1 cellular context compared by ENCODE assay signal in the genomic region with DNA sequence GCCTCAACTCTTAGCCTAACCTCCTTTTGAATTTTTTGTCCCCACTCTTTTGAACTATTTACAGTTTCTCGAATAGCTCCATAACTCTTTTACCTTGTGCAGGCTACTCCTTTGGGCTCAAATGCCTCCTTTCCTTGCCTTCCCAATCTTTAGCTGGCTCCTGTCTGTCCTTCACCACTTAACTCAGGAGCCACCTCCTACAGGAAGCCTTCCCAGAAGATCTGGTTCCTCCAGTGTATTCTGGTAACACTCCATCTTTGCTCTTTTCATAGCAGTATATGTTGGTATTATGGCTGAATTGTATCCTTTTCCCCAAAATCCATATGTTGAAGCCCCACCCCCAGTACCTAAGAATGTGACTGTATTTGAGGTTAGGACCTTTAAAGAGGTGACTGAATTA.
TF ChIP-seq lines count a peak whose summit lies in the region.

No MANE protein-coding gene starts in this region.

TF ChIP-seq in WTC11, 78 proteins besides CTCF, POLR2A, EP300 and RAD21 (continued from another document):
- no peak for TF ChIP-seq TEAD4 (CRISPR knock-in tag; IDR thresholded peaks at IDR 0.05)
